ENCODE assay signal across 14 cellular contexts in the genomic region with DNA sequence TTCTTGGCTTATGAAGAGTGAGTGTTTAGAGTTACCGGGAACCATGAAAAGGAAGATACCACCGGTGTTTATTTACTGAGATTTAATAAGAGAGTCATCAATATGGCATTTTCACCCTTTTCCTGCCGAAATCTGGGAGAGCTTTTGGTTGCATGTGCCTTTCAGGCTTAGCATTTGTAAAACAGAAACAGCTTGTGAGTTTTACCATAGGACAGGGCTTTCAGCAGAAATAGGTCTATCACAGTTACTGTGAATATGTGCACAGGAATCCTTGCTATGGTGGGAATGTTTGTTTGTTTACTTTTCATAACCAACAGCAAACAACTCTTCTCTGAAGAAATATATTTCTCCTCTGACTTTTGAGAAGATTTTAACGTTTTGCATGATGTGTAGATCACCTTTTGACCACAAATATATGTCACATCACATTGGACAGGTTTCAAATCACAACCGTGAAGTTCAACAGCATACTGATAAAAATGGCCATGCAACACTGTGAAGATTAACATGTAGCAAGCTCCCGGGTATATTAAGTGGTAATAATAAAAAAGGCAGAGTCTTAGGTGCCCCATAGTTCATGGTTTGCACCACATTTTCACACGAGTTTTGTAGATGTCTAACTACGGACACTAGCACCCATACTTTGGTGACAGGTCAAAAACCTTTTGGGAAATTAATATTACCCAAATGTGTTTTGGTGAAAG. TPM values are rescaled to one million over a fixed set of nuclear protein-coding genes. Genes with fewer than 3 reads are reported as not detected.
DNase-seq lines count a peak whose midpoint lies in the region; ATAC-seq and TF ChIP-seq lines count a peak whose summit lies in the region.
"Had no signal": no experiment of that assay in that cellular context is flagged by ENCODE, and none has a peak within 500 bp of the region (broad histone marks: within the 10 kb centered on the region; RNA-seq: fewer than 3 reads in every experiment).

No MANE protein-coding gene starts in this region.

- no peaks in the 10 kb centered on the region for H3K36me3 ChIP-seq in SK-N-MC (ENCODE audit: insufficient read depth, low read length)
- H3K36me3 ChIP-seq in skeletal muscle satellite cell (ENCODE audit: insufficient read depth, low read length): no peaks in the 10 kb centered on the region
- no peaks in the 10 kb centered on the region for H3K36me3 ChIP-seq in tibial artery

- DNase-seq in HCEC 1CT (peak; percentile 56), SK-N-MC (ENCODE audit: low read depth, low spot score) (no peak), fibroblast of peridontal ligament (ENCODE audit: extremely low read depth) (peak; percentile 49), tibial artery (no peak), NCI-H1048 (lab: John Stamatoyannopoulos, UW) (no peak)
- DNase-seq: activated naive CD8-positive, alpha-beta T cell treated with anti-CD3 and anti-CD28 coated beads, Interleukin-2, amount 10 ng/mL, durations not matched to agents 7 days and 5 days; effector memory CD4-positive, alpha-beta T cell; mucosa of descending colon; NCI-H1092; NCI-H345; retina had no signal

- H3K9ac ChIP-seq in SK-N-MC (ENCODE audit: insufficient read length): no peak overlapping the region
- peak overlapping the region; percentile 68 for H3K9ac ChIP-seq in skeletal muscle satellite cell (ENCODE audit: low read depth, low read length)

- H3K27ac ChIP-seq in SK-N-MC (peak overlapping the region; percentile 61), tibial artery (no peak overlapping the region)

- H3K4me3 ChIP-seq in SK-N-MC: peak overlapping the region; percentile 47
- H3K4me3 ChIP-seq in skeletal muscle satellite cell (ENCODE audit: low read length): peak overlapping the region; percentile 49
- no peak overlapping the region for H3K4me3 ChIP-seq in tibial artery
- H3K4me3 ChIP-seq: mucosa of descending colon had no signal

- no peak for ATAC-seq in GM21360 (IDR thresholded peaks at IDR 0.05; ENCODE audit: unreplicated experiment)
- no peak for ATAC-seq in HG03378 (IDR thresholded peaks at IDR 0.05; ENCODE audit: unreplicated experiment)
- ATAC-seq: mucosa of descending colon had no signal

- H3K27me3 ChIP-seq in skeletal muscle satellite cell (ENCODE audit: control insufficient read depth, insufficient read depth, low read length): no peaks in the 10 kb centered on the region
- H3K27me3 ChIP-seq in tibial artery: no peaks in the 10 kb centered on the region

- TF ChIP-seq CTCF in tibial artery (IDR thresholded peaks at IDR 0.05): no peak

- peak overlapping the region; percentile 73 for H3K4me2 ChIP-seq in skeletal muscle satellite cell (ENCODE audit: low read length)

- H3K9me3 ChIP-seq in SK-N-MC (ENCODE audit: low read depth, low read length) (no peaks in the 10 kb centered on the region), skeletal muscle satellite cell (replicated peaks; ENCODE audit: low read length) (no peaks in the 10 kb centered on the region), tibial artery (no peaks in the 10 kb centered on the region)
- H3K9me3 ChIP-seq: mucosa of descending colon had no signal

- H3K4me1 ChIP-seq in skeletal muscle satellite cell (ENCODE audit: control insufficient read depth, insufficient read depth, low read length) (peaks cover 52% of the 10 kb centered on the region), tibial artery (peaks cover 0 to 11% (median 6%) of the 10 kb centered on the region in 4 donors)

- intact Hi-C loops in tibial artery (cut with DNase I; ENCODE audit: low total_unique reads): no loop called here

RNA-seq across cellular contexts. Expression of a gene that starts 21.3 kb away (rescaled TPM):
- total RNA-seq in skeletal muscle satellite cell (2012; rRNA removed): 28.4 and 41.8 TPM in 2 replicates

Comparison
In these comparisons a context has a peak if more than half of its experiments do, and no peak if none do; other contexts are left out.
1. DNase-seq: peak in HCEC 1CT (single experiment) and fibroblast of peridontal ligament (single experiment); none in SK-N-MC (single experiment), tibial artery (0 of 2) and NCI-H1048 (single experiment).
2. H3K4me3 ChIP-seq: peak in SK-N-MC (single experiment) and skeletal muscle satellite cell (single experiment); none in tibial artery (0 of 2).